ENCODE assay signal across 28 cellular contexts in the genomic region with DNA sequence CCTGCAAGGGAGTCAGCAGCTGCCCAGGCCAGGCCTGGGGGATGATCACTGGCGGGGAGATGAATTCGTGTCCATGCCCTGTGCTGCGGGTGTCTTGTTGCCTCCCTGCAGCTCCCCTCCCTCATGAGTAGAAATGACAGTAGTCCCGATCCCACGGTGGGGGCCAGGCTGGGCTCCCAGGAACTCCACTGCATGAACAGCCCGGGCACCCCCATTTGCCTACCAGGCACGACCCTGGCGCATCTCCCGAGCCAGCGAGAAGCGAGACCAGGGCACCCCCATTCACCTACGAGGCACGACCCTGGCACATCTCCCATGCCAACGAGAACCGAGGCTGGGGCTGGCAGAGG.
A peak's percentile ranks its signal among the peaks of the same experiment; 100 is the strongest.
DNase-seq lines count a peak whose midpoint lies in the region; ATAC-seq and TF ChIP-seq lines count a peak whose summit lies in the region.
"Had no signal": no experiment of that assay in that cellular context is flagged by ENCODE, and none has a peak within 500 bp of the region (broad histone marks: within the 10 kb centered on the region; RNA-seq: fewer than 3 reads in every experiment).

No MANE protein-coding gene starts in this region.

- 93 to 96% methylated on average over 9 to 15 of the region's 15 CpGs for WGBS in endodermal cell (ENCODE audit: insufficient coverage in 1 of 2, insufficient read length in 1 of 2), 2 experiments

- no peak overlapping the region for H3K9ac ChIP-seq in BLaER1 treated with 17β-estradiol and CSF1 and Interleukin-3, amounts not matched to agents 10 nM and 100 nM
- H3K9ac ChIP-seq in neural progenitor cell: no peak overlapping the region
- H3K9ac ChIP-seq in endodermal cell (ENCODE audit: extremely low read depth, low read length, poor library complexity, severe bottlenecking): no peak overlapping the region
- H3K9ac ChIP-seq: SK-N-SH had no signal

- no peak overlapping the region for H3K4me3 ChIP-seq in BLaER1 treated with 17β-estradiol and CSF1 and Interleukin-3, amounts not matched to agents 10 nM and 100 nM
- H3K4me3 ChIP-seq in neural progenitor cell (no peak overlapping the region), endodermal cell (ENCODE audit: low read length) (no peak overlapping the region)
- H3K4me3 ChIP-seq: A549, MG63 had no signal

- CTCF ChIA-PET in CD4-positive, alpha-beta T cell (lab: Charles Lee): no interaction called here

- no peak for TF ChIP-seq CTCF in CD4-positive, alpha-beta T cell (IDR thresholded peaks at IDR 0.05)
- no peak for TF ChIP-seq CTCF in neural progenitor cell (IDR thresholded peaks at IDR 0.05)
- TF ChIP-seq CTCF in endodermal cell (conservative IDR thresholded peaks at IDR 0.05): no peak

- no peaks in the 10 kb centered on the region for H3K9me3 Mint-ChIP-seq in CD4-positive, alpha-beta T cell
- no peaks in the 10 kb centered on the region for H3K9me3 Mint-ChIP-seq in dendritic cell treated with granulocyte-macrophage colony-stimulating factor and Interleukin-4, amounts not matched to agents 40 ng/mL and 50 ng/mL, for 4 days
- H3K9me3 Mint-ChIP-seq in neural progenitor cell (no peaks in the 10 kb centered on the region), endodermal cell (no peaks in the 10 kb centered on the region)
- H3K9me3 Mint-ChIP-seq: CD8-positive, alpha-beta memory T cell had no signal

- H4K20me1 ChIP-seq in BLaER1 treated with 17β-estradiol and CSF1 and Interleukin-3, amounts not matched to agents 10 nM and 100 nM: peaks cover 90 to 100% (median 96%) of the 10 kb centered on the region in 11 experiments
- H4K20me1 ChIP-seq in neural progenitor cell (ENCODE audit: low read depth): no peaks in the 10 kb centered on the region

- peak overlapping the region; percentile 68 for H3K4me3 Mint-ChIP-seq in CD4-positive, alpha-beta T cell
- H3K4me3 Mint-ChIP-seq in dendritic cell treated with granulocyte-macrophage colony-stimulating factor and Interleukin-4, amounts not matched to agents 40 ng/mL and 50 ng/mL, for 4 days: no peak overlapping the region
- H3K4me3 Mint-ChIP-seq in neural progenitor cell (no peak overlapping the region), endodermal cell (no peak overlapping the region)

- peak overlapping the region in 6 of 11 experiments; percentile 10 to 75 (median 48); a peak in 10 of 22 replicates for H3K4me2 ChIP-seq in BLaER1 treated with 17β-estradiol and CSF1 and Interleukin-3, amounts not matched to agents 10 nM and 100 nM
- H3K4me2 ChIP-seq in neural progenitor cell: no peak overlapping the region
- H3K4me2 ChIP-seq: A549, SK-N-SH had no signal

- no peak for ATAC-seq in CD4-positive, alpha-beta T cell (ENCODE audit: poor library complexity)
- ATAC-seq in GM19023 (IDR thresholded peaks at IDR 0.05; ENCODE audit: unreplicated experiment): no peak
- ATAC-seq: A549, PC-3 had no signal

- peaks cover 47% of the 10 kb centered on the region for H3K4me1 Mint-ChIP-seq in CD4-positive, alpha-beta T cell (ENCODE audit: low read depth)
- H3K4me1 Mint-ChIP-seq in dendritic cell treated with granulocyte-macrophage colony-stimulating factor and Interleukin-4, amounts not matched to agents 40 ng/mL and 50 ng/mL, for 4 days (ENCODE audit: low read depth): peaks cover 78% of the 10 kb centered on the region
- H3K4me1 Mint-ChIP-seq in neural progenitor cell (peaks cover 11% of the 10 kb centered on the region), endodermal cell (no peaks in the 10 kb centered on the region)

- H3K27ac Mint-ChIP-seq in CD4-positive, alpha-beta T cell: peak overlapping the region; percentile 80
- peak overlapping the region; percentile 86 for H3K27ac Mint-ChIP-seq in dendritic cell treated with granulocyte-macrophage colony-stimulating factor and Interleukin-4, amounts not matched to agents 40 ng/mL and 50 ng/mL, for 4 days
- peak overlapping the region; percentile 77 for H3K27ac Mint-ChIP-seq in neural progenitor cell
- no peak overlapping the region for H3K27ac Mint-ChIP-seq in endodermal cell

- POLR2A ChIA-PET in CD4-positive, alpha-beta T cell (lab: Charles Lee): no interaction called here

- H3K27me3 Mint-ChIP-seq in CD4-positive, alpha-beta T cell: no peaks in the 10 kb centered on the region
- no peaks in the 10 kb centered on the region for H3K27me3 Mint-ChIP-seq in dendritic cell treated with granulocyte-macrophage colony-stimulating factor and Interleukin-4, amounts not matched to agents 40 ng/mL and 50 ng/mL, for 4 days
- H3K27me3 Mint-ChIP-seq in neural progenitor cell (ENCODE audit: insufficient read depth, low read depth) (peaks cover 3% of the 10 kb centered on the region), endodermal cell (ENCODE audit: insufficient read depth) (no peaks in the 10 kb centered on the region)
- H3K27me3 Mint-ChIP-seq: CD8-positive, alpha-beta memory T cell had no signal

- peaks cover 0 to 38% (median 6%) of the 10 kb centered on the region in 11 experiments; a peak in 8 of 22 replicates for H3K36me3 ChIP-seq in BLaER1 treated with 17β-estradiol and CSF1 and Interleukin-3, amounts not matched to agents 10 nM and 100 nM
- H3K36me3 ChIP-seq in neural progenitor cell: no peaks in the 10 kb centered on the region
- H3K36me3 ChIP-seq in endodermal cell (ENCODE audit: control insufficient read depth, insufficient read depth, low read length): no peaks in the 10 kb centered on the region
- H3K36me3 ChIP-seq: MG63 had no signal

- no peak overlapping the region for H3K27ac ChIP-seq in BLaER1 treated with 17β-estradiol and CSF1 and Interleukin-3, amounts not matched to agents 10 nM and 100 nM
- no peak overlapping the region for H3K27ac ChIP-seq in CD4-positive, alpha-beta T cell (ENCODE audit: low read depth, low read length)
- H3K27ac ChIP-seq in neural progenitor cell: no peak overlapping the region
- H3K27ac ChIP-seq in endodermal cell (ENCODE audit: low read depth, low read length): no peak overlapping the region
- H3K27ac ChIP-seq: A549 had no signal

- no peaks in the 10 kb centered on the region for H3K79me2 ChIP-seq in neural progenitor cell (ENCODE audit: low read depth)

- H3K9me3 ChIP-seq in BLaER1 treated with 17β-estradiol and CSF1 and Interleukin-3, amounts not matched to agents 10 nM and 100 nM (replicated peaks in 1 of 11): no peaks in the 10 kb centered on the region
- no peaks in the 10 kb centered on the region for H3K9me3 ChIP-seq in CD4-positive, alpha-beta T cell (ENCODE audit: control insufficient read depth, low read length)
- H3K9me3 ChIP-seq in neural progenitor cell (ENCODE audit: low read depth) (no peaks in the 10 kb centered on the region), endodermal cell (ENCODE audit: control insufficient read depth, low read length) (no peaks in the 10 kb centered on the region)
- H3K9me3 ChIP-seq: A549, MG63, SK-N-SH had no signal

- H3K36me3 Mint-ChIP-seq in CD4-positive, alpha-beta T cell (ENCODE audit: low read depth): peaks cover 69% of the 10 kb centered on the region
- peaks cover 55% of the 10 kb centered on the region for H3K36me3 Mint-ChIP-seq in dendritic cell treated with granulocyte-macrophage colony-stimulating factor and Interleukin-4, amounts not matched to agents 40 ng/mL and 50 ng/mL, for 4 days (ENCODE audit: low read depth)
- H3K36me3 Mint-ChIP-seq in neural progenitor cell: peaks cover 4% of the 10 kb centered on the region
- H3K36me3 Mint-ChIP-seq in endodermal cell (ENCODE audit: low read depth): no peaks in the 10 kb centered on the region

- intact Hi-C loops in CD4-positive, alpha-beta T cell (cut with DNase I, micrococcal nuclease): no loop called here
- intact Hi-C loops in dendritic cell treated with granulocyte-macrophage colony-stimulating factor and Interleukin-4, amounts not matched to agents 40 ng/mL and 50 ng/mL, for 4 days (cut with micrococcal nuclease): loop anchor here (10.0 kb wide), 1 partner anchor 108 kb away; no protein-coding TSS in a partner anchor

- peaks cover 71 to 92% (median 83%) of the 10 kb centered on the region in 10 experiments for H3K4me1 ChIP-seq in BLaER1 treated with 17β-estradiol and CSF1 and Interleukin-3, amounts not matched to agents 10 nM and 100 nM
- H3K4me1 ChIP-seq in neural progenitor cell (no peaks in the 10 kb centered on the region), endodermal cell (ENCODE audit: control insufficient read depth, insufficient read depth, low read length) (no peaks in the 10 kb centered on the region)
- H3K4me1 ChIP-seq: A549 had no signal

- no peaks in the 10 kb centered on the region for H3F3A ChIP-seq in neural progenitor cell (ENCODE audit: low read depth)

- peaks cover 0 to 12% (median 0%) of the 10 kb centered on the region in 11 experiments; a peak in 3 of 22 replicates for H3K27me3 ChIP-seq in BLaER1 treated with 17β-estradiol and CSF1 and Interleukin-3, amounts not matched to agents 10 nM and 100 nM
- no peaks in the 10 kb centered on the region for H3K27me3 ChIP-seq in CD4-positive, alpha-beta T cell (ENCODE audit: control insufficient read depth, insufficient read depth, low read length)
- H3K27me3 ChIP-seq in neural progenitor cell: no peaks in the 10 kb centered on the region
- no peaks in the 10 kb centered on the region for H3K27me3 ChIP-seq in endodermal cell (ENCODE audit: control insufficient read depth, insufficient read depth, low read length, poor library complexity, severe bottlenecking)
- H3K27me3 ChIP-seq: MG63 had no signal

- no peak for DNase-seq in CD4-positive, alpha-beta T cell
- no peak for DNase-seq in neural progenitor cell (ENCODE audit: low spot score)
- no peak for DNase-seq in endodermal cell
- DNase-seq in SIG-M5 treated with dmso at 0.1 percent for 504 hours (lab: John Stamatoyannopoulos, UW; ENCODE audit: unreplicated experiment): no peak
- DNase-seq: AML-193; C1 segment of cervical spinal cord; CD8-positive, alpha-beta memory T cell; DMS 273 treated with DMSO at 0.1 percent for 48 hours; GF-D8; H7; IMR-90; KG1; NCI-H1105 treated with DMSO at 0.1 percent for 48 hours; NCI-H146; NCI-H1930; NCI-H446; NCI-H524 treated with DMSO at 0.1 percent for 48 hours; NCI-H82; NK-92 treated with Interleukin-12 subunit alpha and Interleukin-12 subunit beta, amount 100 ng/mL, for 24 hours; PC-3; SIG-M5; SK-N-SH; SW 1271 had no signal

- no peak overlapping the region for H2AFZ ChIP-seq in neural progenitor cell (replicated peaks)
